10 cellular contexts compared by ENCODE assay signal in genomic region chr3:45599424-45599886, GRCh38. TPM values are rescaled to one million over a fixed set of nuclear protein-coding genes. Genes with fewer than 3 reads are reported as not detected.
DNase-seq lines count a peak whose midpoint lies in the region; ATAC-seq and TF ChIP-seq lines count a peak whose summit lies in the region.
"Had no signal": no experiment of that assay in that cellular context is flagged by ENCODE, and none has a peak within 500 bp of the region (broad histone marks: within the 10 kb centered on the region; RNA-seq: fewer than 3 reads in every experiment).

No MANE protein-coding gene starts in this region.

- H3K4me3 Mint-ChIP-seq in activated CD8-positive, alpha-beta memory T cell treated with anti-CD3 and anti-CD28 coated beads, Interleukin-2, amount 10 ng/mL, durations not matched to agents 7 days and 5 days, result peak overlapping the region; percentile 2
- H3K4me3 Mint-ChIP-seq in activated naive CD8-positive, alpha-beta T cell treated with anti-CD3 and anti-CD28 coated beads, Interleukin-2, amount 50 U/mL, for 24 hours, result peak overlapping the region; percentile 38
- peak overlapping the region; percentile 58 for H3K4me3 Mint-ChIP-seq in memory B cell

- peaks cover 54% of the 10 kb centered on the region for H3K4me1 Mint-ChIP-seq in activated CD8-positive, alpha-beta memory T cell treated with anti-CD3 and anti-CD28 coated beads, Interleukin-2, amount 10 ng/mL, durations not matched to agents 7 days and 5 days
- H3K4me1 Mint-ChIP-seq in activated naive CD8-positive, alpha-beta T cell treated with anti-CD3 and anti-CD28 coated beads, Interleukin-2, amount 50 U/mL, for 24 hours, result peaks cover 54% of the 10 kb centered on the region
- H3K4me1 Mint-ChIP-seq in memory B cell, result peaks cover 60% of the 10 kb centered on the region

- no peaks in the 10 kb centered on the region for H3K27me3 Mint-ChIP-seq in activated CD8-positive, alpha-beta memory T cell treated with anti-CD3 and anti-CD28 coated beads, Interleukin-2, amount 10 ng/mL, durations not matched to agents 7 days and 5 days
- no peaks in the 10 kb centered on the region for H3K27me3 Mint-ChIP-seq in activated naive CD8-positive, alpha-beta T cell treated with anti-CD3 and anti-CD28 coated beads, Interleukin-2, amount 50 U/mL, for 24 hours
- no peaks in the 10 kb centered on the region for H3K27me3 Mint-ChIP-seq in memory B cell

- H3K27me3 ChIP-seq in tibial artery, result no peaks in the 10 kb centered on the region

- no peaks in the 10 kb centered on the region for H3K9me3 ChIP-seq in tibial artery

- no peak overlapping the region for H3K27ac Mint-ChIP-seq in activated CD8-positive, alpha-beta memory T cell treated with anti-CD3 and anti-CD28 coated beads, Interleukin-2, amount 10 ng/mL, durations not matched to agents 7 days and 5 days
- no peak overlapping the region for H3K27ac Mint-ChIP-seq in activated naive CD8-positive, alpha-beta T cell treated with anti-CD3 and anti-CD28 coated beads, Interleukin-2, amount 50 U/mL, for 24 hours
- H3K27ac Mint-ChIP-seq in memory B cell, result peak overlapping the region; percentile 63

- peaks cover 38% of the 10 kb centered on the region for H3K36me3 Mint-ChIP-seq in activated CD8-positive, alpha-beta memory T cell treated with anti-CD3 and anti-CD28 coated beads, Interleukin-2, amount 10 ng/mL, durations not matched to agents 7 days and 5 days
- H3K36me3 Mint-ChIP-seq in activated naive CD8-positive, alpha-beta T cell treated with anti-CD3 and anti-CD28 coated beads, Interleukin-2, amount 50 U/mL, for 24 hours (ENCODE audit: low read depth), result peaks cover 36% of the 10 kb centered on the region
- H3K36me3 Mint-ChIP-seq in memory B cell, result peaks cover 14% of the 10 kb centered on the region

- intact Hi-C loops in tibial artery (cut with DNase I; ENCODE audit: low total_unique reads), result loop anchor here (10.0 kb wide), 1 partner anchor 385 kb away; no protein-coding TSS in a partner anchor

- ATAC-seq in activated CD8-positive, alpha-beta memory T cell treated with anti-CD3 and anti-CD28 coated beads, Interleukin-2, amount 10 ng/mL, durations not matched to agents 7 days and 5 days, result no peak
- ATAC-seq in activated naive CD8-positive, alpha-beta T cell treated with anti-CD3 and anti-CD28 coated beads, Interleukin-2, amount 50 U/mL, for 24 hours, result no peak
- no peak for ATAC-seq in memory B cell (ENCODE audit: low read depth)

- H3K36me3 ChIP-seq in tibial artery, result no peaks in the 10 kb centered on the region

- peak in 1 of 2 experiments; percentile 10 for TF ChIP-seq CTCF in tibial artery (IDR thresholded peaks at IDR 0.05)

- CTCF ChIA-PET in activated CD8-positive, alpha-beta memory T cell treated with anti-CD3 and anti-CD28 coated beads, Interleukin-2, amount 10 ng/mL, durations not matched to agents 7 days and 5 days (lab: Charles Lee), result interaction anchor here (4.6 kb wide), 1 partner anchor 61 kb away, joined by 28 read pairs; no protein-coding TSS in a partner anchor

- no peak for DNase-seq in activated CD8-positive, alpha-beta memory T cell treated with anti-CD3 and anti-CD28 coated beads, Interleukin-2, amount 10 ng/mL, durations not matched to agents 7 days and 5 days
- no peak for DNase-seq in activated CD8-positive, alpha-beta memory T cell treated with anti-CD3 and anti-CD28 coated beads for 24 hours
- DNase-seq in activated naive CD8-positive, alpha-beta T cell treated with anti-CD3 and anti-CD28 coated beads, Interleukin-2, amount 50 U/mL, for 24 hours, result no peak
- DNase-seq in memory B cell (ENCODE audit: low spot score in 2 of 2) (no peak), tibial artery (peak in 1 of 2 donors; percentile 79), mesenteric fat pad (ENCODE audit: low spot score) (no peak), HUDEP-2 (lab: John Stamatoyannopoulos, UW; ENCODE audit: unreplicated experiment in 76 of 76) (no peak)
- no peak for DNase-seq in stimulated activated CD4-positive, alpha-beta T cell treated with anti-CD3 and anti-CD28 coated beads, Interleukin-2, amount 100 ng/mL, for 24 hours
- DNase-seq: kidney, MV-4-11 had no signal

- no peak overlapping the region for H3K4me3 ChIP-seq in tibial artery

- H3K27ac ChIP-seq in tibial artery, result peak overlapping the region; percentile 89 to 95

- no peaks in the 10 kb centered on the region for H3K9me3 Mint-ChIP-seq in activated CD8-positive, alpha-beta memory T cell treated with anti-CD3 and anti-CD28 coated beads, Interleukin-2, amount 10 ng/mL, durations not matched to agents 7 days and 5 days (ENCODE audit: low read depth)
- H3K9me3 Mint-ChIP-seq in activated naive CD8-positive, alpha-beta T cell treated with anti-CD3 and anti-CD28 coated beads, Interleukin-2, amount 50 U/mL, for 24 hours, result no peaks in the 10 kb centered on the region
- H3K9me3 Mint-ChIP-seq in memory B cell, result no peaks in the 10 kb centered on the region

- peaks cover 0 to 98% (median 86%) of the 10 kb centered on the region in 4 donors for H3K4me1 ChIP-seq in tibial artery

RNA-seq across cellular contexts. Expression of gene LIMD1, which starts 4.9 kb away (rescaled TPM):
- 10 to 100 TPM; 47.7 to 65.2 TPM for total RNA-seq in activated CD8-positive, alpha-beta memory T cell treated with anti-CD3 and anti-CD28 coated beads, Interleukin-2, amount 10 ng/mL, durations not matched to agents 7 days and 5 days
- 26.5 TPM for total RNA-seq in mesenteric fat pad

Comparison
In these comparisons a context has a peak if more than half of its experiments do, and no peak if none do; other contexts are left out.
1. H3K4me3 Mint-ChIP-seq: peak in every context shown above with its lines; median percentile 58 in memory B cell; 38 in activated naive CD8-positive, alpha-beta T cell treated with anti-CD3 and anti-CD28 coated beads, Interleukin-2, amount 50 U/mL, for 24 hours; 2 in activated CD8-positive, alpha-beta memory T cell treated with anti-CD3 and anti-CD28 coated beads, Interleukin-2, amount 10 ng/mL, durations not matched to agents 7 days and 5 days.